ENCODE assay signal across 21 cellular contexts in the genomic region with DNA sequence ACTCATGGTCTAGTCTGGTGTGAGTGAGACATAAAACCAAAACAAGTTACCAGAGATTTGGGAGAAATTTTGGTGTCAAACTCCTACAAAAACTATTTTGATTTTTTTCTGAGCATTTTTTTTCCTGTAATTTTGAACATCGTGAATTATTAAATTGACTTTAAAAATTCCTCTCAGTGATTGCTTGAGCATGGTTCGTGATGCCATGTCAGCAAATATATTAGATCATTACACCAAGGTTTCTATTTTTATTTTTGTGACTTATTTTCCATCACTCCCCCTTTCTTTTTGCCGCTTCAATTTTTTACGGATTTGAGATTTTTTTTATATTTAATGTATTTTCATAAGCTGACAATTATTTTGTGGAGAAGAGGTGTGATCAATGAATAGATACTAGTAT.
DNase-seq lines count a peak whose midpoint lies in the region; ATAC-seq, FAIRE-seq and TF ChIP-seq lines count a peak whose summit lies in the region.
"Had no signal": no experiment of that assay in that cellular context is flagged by ENCODE, and none has a peak within 500 bp of the region (broad histone marks: within the 10 kb centered on the region; RNA-seq: fewer than 3 reads in every experiment).

No MANE protein-coding gene starts in this region.

- ATAC-seq in HepG2 = no peak
- no peak for ATAC-seq in right lobe of liver
- no peak for ATAC-seq in K562
- no peak for ATAC-seq in Right ventricle myocardium inferior

- in situ Hi-C loops in HepG2 (cut with HindIII; ENCODE audit: extremely low pct_ligation_motif_present, low pct_unique_long_range_greater_than_20kb) = no loop called here
- in situ Hi-C loops in K562 (cut with MboI) = no loop called here
- in situ Hi-C loops in transverse colon (cut with MboI; ENCODE audit: low pct_ligation_motif_present in 1 of 4, low pct_unique_long_range_greater_than_20kb in 1 of 4, low sequenced_read_pairs in 3 of 4) = no loop called here

- no peak for FAIRE-seq in HepG2 (lab: Jason Lieb, UNC)
- FAIRE-seq in K562 (lab: Jason Lieb, UNC) = no peak
- FAIRE-seq in frontal cortex (lab: Jason Lieb, UNC) = peak; percentile 36
- FAIRE-seq: D721Med, G401.6, GM12891, GM19239 had no signal

- POLR2A ChIA-PET in HepG2 (lab: Yijun Ruan, JAX) (no interaction called here), K562 (lab: Yijun Ruan, JAX) (no interaction called here)

- WGBS in HepG2 (ENCODE audit: low lambda C conversion rate) = 2% methylated on average over 4 of the region's 4 CpGs
- 45% methylated on average over 3 of the region's 4 CpGs for WGBS in right lobe of liver (ENCODE audit: insufficient coverage, low coverage, low lambda C conversion rate, missing lambda C conversion rate)
- 0% methylated on average over 4 of the region's 4 CpGs for WGBS in K562 (ENCODE audit: insufficient coverage, low coverage, missing lambda C conversion rate)
- WGBS in transverse colon (ENCODE audit: low coverage in 1 of 2), 2 donors = 86 to 90% methylated on average over 4 of the region's 4 CpGs

- H3K27ac ChIP-seq in HepG2 (ENCODE audit: extremely low read length, insufficient read depth, low read length) (no peak overlapping the region), right lobe of liver (no peak overlapping the region), K562 (ENCODE audit: extremely low read depth, low read depth, low read length) (no peak overlapping the region), transverse colon (no peak overlapping the region)
- H3K27ac ChIP-seq: 22Rv1, BLaER1 had no signal

- H3K36me3 ChIP-seq in HepG2 (replicated peaks in 1 of 2; ENCODE audit: control insufficient read depth in 1 of 2, insufficient read depth in 2 of 2, low read length in 2 of 2) = no peaks in the 10 kb centered on the region
- H3K36me3 ChIP-seq in right lobe of liver = no peaks in the 10 kb centered on the region
- H3K36me3 ChIP-seq in K562 (ENCODE audit: control insufficient read depth, insufficient read depth, low read length) = no peaks in the 10 kb centered on the region
- no peaks in the 10 kb centered on the region for H3K36me3 ChIP-seq in transverse colon
- H3K36me3 ChIP-seq: BE2C, BLaER1 had no signal

- TF ChIP-seq EP300 in HepG2 (IDR thresholded peaks at IDR 0.05; ENCODE audit: low read depth in 2 of 2, low read length in 2 of 2) (no peak), HepG2 (CRISPR knock-in tag; IDR thresholded peaks at IDR 0.05; ENCODE audit: borderline replicate concordance) (no peak), K562 (IDR thresholded peaks at IDR 0.05; ENCODE audit: low read length) (no peak), transverse colon (IDR thresholded peaks at IDR 0.05; ENCODE audit: low read depth) (no peak)

- CTCF ChIA-PET in HepG2 (lab: Yijun Ruan, JAX; ENCODE audit: low intra/inter-chr PET ratio, low total read pairs) = no interaction called here
- CTCF ChIA-PET in K562 (lab: Yijun Ruan, JAX; ENCODE audit: low intra/inter-chr PET ratio) = no interaction called here

- DNase-seq in HepG2 (ENCODE audit: low spot score) (no peak), right lobe of liver (no peak), K562 (ENCODE audit: extremely low read depth in 1 of 4, low spot score in 3 of 4) (no peak), frontal cortex (ENCODE audit: low spot score in 2 of 2) (no peak), Right ventricle myocardium inferior (ENCODE audit: missing footprints) (no peak), transverse colon (no peak)
- DNase-seq: ACHN; BE2C; C1 segment of cervical spinal cord; Caco-2; Calu3; CD4-positive, alpha-beta memory T cell; CD4-positive, CD25-positive, alpha-beta regulatory T cell; DMS79 treated with DMSO at 0.1 percent for 48 hours; GF-D8 had no signal

- H3K79me2 ChIP-seq in HepG2 (ENCODE audit: insufficient read depth, low read length) (no peaks in the 10 kb centered on the region), K562 (ENCODE audit: control insufficient read depth, insufficient read depth, low read length) (no peaks in the 10 kb centered on the region)

- H3K9me1 ChIP-seq in K562 (ENCODE audit: control insufficient read depth, insufficient read depth, low read length) = no peaks in the 10 kb centered on the region

- no peak for TF ChIP-seq CTCF in HepG2 (CRISPR knock-in tag; IDR thresholded peaks at IDR 0.05)
- TF ChIP-seq CTCF in right lobe of liver (IDR thresholded peaks at IDR 0.05) = no peak
- TF ChIP-seq CTCF in K562 (IDR thresholded peaks at IDR 0.05 in 2 of 3, conservative IDR thresholded peaks at IDR 0.05 in 1 of 3; ENCODE audit: insufficient read depth in 2 of 3, low read depth in 1 of 3, low read length in 3 of 3) = no peak
- TF ChIP-seq CTCF in transverse colon (IDR thresholded peaks at IDR 0.05) = no peak

- H3K4me1 ChIP-seq in HepG2 (ENCODE audit: insufficient read depth, low read length) (no peaks in the 10 kb centered on the region), right lobe of liver (no peaks in the 10 kb centered on the region), K562 (replicated peaks in 1 of 2; ENCODE audit: control insufficient read depth in 2 of 2, insufficient read depth in 2 of 2, low read length in 2 of 2) (no peaks in the 10 kb centered on the region), transverse colon (no peaks in the 10 kb centered on the region)
- H3K4me1 ChIP-seq: BE2C, BLaER1, Caco-2 had no signal

- H2AFZ ChIP-seq in HepG2 (ENCODE audit: low read length) = no peak overlapping the region
- no peak overlapping the region for H2AFZ ChIP-seq in K562 (ENCODE audit: low read depth, low read length)

- no peak for TF ChIP-seq RAD21 in HepG2 (CRISPR knock-in tag; IDR thresholded peaks at IDR 0.05)
- TF ChIP-seq RAD21 in K562 (CRISPR knock-in tag; conservative IDR thresholded peaks at IDR 0.05 in 1 of 2, IDR thresholded peaks at IDR 0.05 in 1 of 2) = no peak

- intact Hi-C loops in HepG2 (cut with micrococcal nuclease; ENCODE audit: unreplicated experiment) = no loop called here
- intact Hi-C loops in right lobe of liver (cut with DNase I) = no loop called here
- intact Hi-C loops in K562 (cut with micrococcal nuclease) = no loop called here
- intact Hi-C loops in Right ventricle myocardium inferior (cut with DNase I) = no loop called here
- intact Hi-C loops in transverse colon (cut with DNase I; ENCODE audit: low total_unique reads) = loop anchor here (5.0 kb wide), 1 partner anchor 1429 kb away; no protein-coding TSS in a partner anchor

- H3K4me3 ChIP-seq in HepG2 (replicated peaks in 1 of 3; ENCODE audit: insufficient read depth in 1 of 3, low read depth in 2 of 3, low read length in 3 of 3) = no peak overlapping the region
- no peak overlapping the region for H3K4me3 ChIP-seq in right lobe of liver
- no peak overlapping the region for H3K4me3 ChIP-seq in K562
- no peak overlapping the region for H3K4me3 ChIP-seq in transverse colon
- H3K4me3 ChIP-seq: BLaER1 had no signal

- H3K4me2 ChIP-seq in HepG2 (ENCODE audit: low read depth, low read length) = no peak overlapping the region
- H3K4me2 ChIP-seq in K562 (ENCODE audit: insufficient read depth, low read length) = no peak overlapping the region
- H3K4me2 ChIP-seq: BLaER1 had no signal

- BruUV-seq in HepG2 (replicated peaks; lab: Mats Ljungman, UMichigan) (no TSS peak), K562 (replicated peaks; lab: Mats Ljungman, UMichigan) (no TSS peak)

- H3K27me3 ChIP-seq in HepG2 (ENCODE audit: control insufficient read depth in 1 of 2, insufficient read depth in 2 of 2, low read length in 2 of 2) (no peaks in the 10 kb centered on the region), right lobe of liver (no peaks in the 10 kb centered on the region), K562 (ENCODE audit: control insufficient read depth in 2 of 2, insufficient read depth in 2 of 2, low read length in 2 of 2) (no peaks in the 10 kb centered on the region), transverse colon (no peaks in the 10 kb centered on the region)
- H3K27me3 ChIP-seq: BE2C, BLaER1 had no signal

- H3K9ac ChIP-seq in HepG2 (ENCODE audit: insufficient read depth, low read depth, low read length) (no peak overlapping the region), K562 (ENCODE audit: insufficient read depth in 1 of 2, low read depth in 2 of 2, low read length in 2 of 2) (no peak overlapping the region)
- H3K9ac ChIP-seq: BLaER1 had no signal

- TF ChIP-seq POLR2A in HepG2 (IDR thresholded peaks at IDR 0.05; ENCODE audit: insufficient read depth in 1 of 2, low read depth in 2 of 2, low read length in 2 of 2) (no peak), right lobe of liver (IDR thresholded peaks at IDR 0.05) (no peak), K562 (conservative IDR thresholded peaks at IDR 0.05) (no peak), transverse colon (IDR thresholded peaks at IDR 0.05) (no peak)

- H4K20me1 ChIP-seq in HepG2 (ENCODE audit: insufficient read depth, low read length) = no peaks in the 10 kb centered on the region
- H4K20me1 ChIP-seq in K562 (replicated peaks; ENCODE audit: control insufficient read depth, insufficient read depth, low read length) = no peaks in the 10 kb centered on the region
- H4K20me1 ChIP-seq: BLaER1 had no signal

- H3K9me3 ChIP-seq in HepG2 (ENCODE audit: low read length) = peaks cover 36% of the 10 kb centered on the region; the same call in 1 of the 2 replicates
- no peaks in the 10 kb centered on the region for H3K9me3 ChIP-seq in right lobe of liver
- no peaks in the 10 kb centered on the region; the same call in 1 of the 2 replicates for H3K9me3 ChIP-seq in K562 (replicated peaks; ENCODE audit: control insufficient read depth, insufficient read depth, low read depth, low read length)
- H3K9me3 ChIP-seq in transverse colon = no peaks in the 10 kb centered on the region
- H3K9me3 ChIP-seq: BE2C, BLaER1, Caco-2 had no signal

TF ChIP-seq in HepG2, 621 proteins besides CTCF, POLR2A, EP300 and RAD21:
- TF ChIP-seq PAF1 (CRISPR knock-in tag; IDR thresholded peaks at IDR 0.05) (no peak), MAFK (conservative IDR thresholded peaks at IDR 0.05 in 1 of 2, IDR thresholded peaks at IDR 0.05 in 1 of 2; ENCODE audit: low read length in 2 of 2) (peak; percentile 82 to 88), ZNF878 (CRISPR knock-in tag; IDR thresholded peaks at IDR 0.05) (no peak), NCOR1 (IDR thresholded peaks at IDR 0.05; ENCODE audit: borderline replicate concordance, low read length) (no peak), ZNF331 (CRISPR knock-in tag; IDR thresholded peaks at IDR 0.05) (no peak), MAFF (IDR thresholded peaks at IDR 0.05; ENCODE audit: low read depth, low read length) (peak; percentile 79)

TF ChIP-seq in K562, 482 proteins besides CTCF, POLR2A, EP300 and RAD21 (continues in another document):
- TF ChIP-seq EZH2 (IDR thresholded peaks at IDR 0.05; ENCODE audit: borderline replicate concordance, low read depth, low read length) (no peak), MAFF (IDR thresholded peaks at IDR 0.05; ENCODE audit: low read length) (0 out of 2 replicates have a peak, but pooled peaks have one; percentile 25), ZNF316 (IDR thresholded peaks at IDR 0.05) (0 out of 2 replicates have a peak, but pooled peaks have one; percentile 21), CBFA2T3 (IDR thresholded peaks at IDR 0.05) (no peak), TEAD1 (CRISPR knock-in tag; IDR thresholded peaks at IDR 0.05) (no peak), POLR2G (IDR thresholded peaks at IDR 0.05; ENCODE audit: low read depth, low read length) (no peak), FOXK2 (conservative IDR thresholded peaks at IDR 0.05 in 1 of 2, IDR thresholded peaks at IDR 0.05 in 1 of 2; ENCODE audit: low read depth in 2 of 2) (no peak), NONO (IDR thresholded peaks at IDR 0.05; ENCODE audit: low read depth in 2 of 2, low read length in 1 of 2) (no peak)

Comparison
In these comparisons a context has a peak if more than half of its experiments do, and no peak if none do; other contexts are left out.
1. Of the 241 proteins assayed by ChIP-seq in both HepG2 and K562: peak only in HepG2: none; only in K562: none; in both: MAFF and MAFK; in neither: 239.